In genomic region chr19:45510352-45510751, GRCh38 we compare ENCODE assay signal across 1 cellular context.
TF ChIP-seq lines count a peak whose summit lies in the region.

No MANE protein-coding gene starts in this region.

TF ChIP-seq in GM12878, 131 proteins besides CTCF, POLR2A, EP300 and RAD21:
- TF ChIP-seq ZNF217 (IDR thresholded peaks at IDR 0.05), result peak; percentile 71; the same call in 1 of the 2 replicates
TF ChIP-seq in GM12878: peak in this region for 1; not testable (repeated sequence) for 130.
